Comparison of ENCODE assay signal across 24 cellular contexts in genomic region chr11:24142062-24142461, GRCh38.
"Had no signal": no experiment of that assay in that cellular context is flagged by ENCODE, and none has a peak within 500 bp of the region (broad histone marks: within the 10 kb centered on the region; RNA-seq: fewer than 3 reads in every experiment).

No MANE protein-coding gene starts in this region.

- H3K4me1 ChIP-seq: ascending aorta, esophagus muscularis mucosa, left ventricle myocardium inferior, right lobe of liver, testis, transverse colon had no signal

- H3K27ac ChIP-seq: ascending aorta, brain microvascular endothelial cell, esophagus muscularis mucosa, left ventricle myocardium inferior, right lobe of liver, testis, transverse colon, WERI-Rb-1 had no signal

- H3K36me3 ChIP-seq: ascending aorta, brain microvascular endothelial cell, esophagus muscularis mucosa, left ventricle myocardium inferior, right lobe of liver, transverse colon, WERI-Rb-1 had no signal

- H3K9me3 ChIP-seq: ascending aorta, esophagus muscularis mucosa, right lobe of liver, testis, transverse colon had no signal

- H3K4me3 ChIP-seq: ascending aorta, esophagus muscularis mucosa, left ventricle myocardium inferior, lung, right lobe of liver, testis, transverse colon had no signal

- DNase-seq: activated CD4-positive, alpha-beta memory T cell treated with anti-CD3 and anti-CD28 coated beads for 36 hours; activated CD4-positive, alpha-beta T cell treated with anti-CD3 and anti-CD28 coated beads, Interleukin-2, amount 10 ng/mL, durations not matched to agents 24 days and 14 days; activated CD4-positive, CD25-positive, alpha-beta regulatory T cell treated with anti-CD3 and anti-CD28 coated beads, Interleukin-2, amount 50 U/mL, for 72 hours; activated CD8-positive, alpha-beta memory T cell treated with anti-CD3 and anti-CD28 coated beads, Interleukin-2, amount 50 U/mL, for 4 hours; activated effector memory CD4-positive, alpha-beta T cell treated with anti-CD3 and anti-CD28 coated beads, Interleukin-2, amount 50 U/mL, for 16 hours; activated naive CD4-positive, alpha-beta T cell treated with anti-CD3 and anti-CD28 coated beads for 36 hours; activated naive CD8-positive, alpha-beta T cell treated with anti-CD3 and anti-CD28 coated beads for 36 hours; activated T-cell treated with anti-CD3 and anti-CD28 coated beads, Interleukin-2, amount 50 U/mL, for 1 hour; brain microvascular endothelial cell; cortex of kidney; effector memory CD8-positive, alpha-beta T cell; left ventricle myocardium inferior; mesendoderm; natural killer cell; right lobe of liver; stimulated activated CD4-positive, alpha-beta T cell treated with anti-CD3 and anti-CD28 coated beads, Interleukin-12 subunit alpha, Interleukin-12 subunit beta, amount 100 ng/mL, for 4 hours; stimulated activated CD4-positive, alpha-beta T cell treated with anti-CD3 and anti-CD28 coated beads, Interleukin-4, amount 100 ng/mL, for 1 hour; stimulated activated naive CD8-positive, alpha-beta T cell treated with anti-CD3 and anti-CD28 coated beads, Interleukin-15, Interleukin-2, amounts not matched to agents 100 U/mL and 50 U/mL, for 24 hours; testis; transverse colon; WERI-Rb-1 had no signal

- H3K27me3 ChIP-seq: ascending aorta, brain microvascular endothelial cell, esophagus muscularis mucosa, right lobe of liver, testis, transverse colon had no signal

- ATAC-seq: effector memory CD8-positive, alpha-beta T cell; natural killer cell; right lobe of liver; stimulated activated naive CD8-positive, alpha-beta T cell treated with anti-CD3 and anti-CD28 coated beads, Interleukin-15, Interleukin-2, amounts not matched to agents 100 U/mL and 50 U/mL, for 24 hours had no signal
